In genomic region chr12:82685721-82686222, GRCh38 we compare ENCODE assay signal across 1 cellular context.
TF ChIP-seq lines count a peak whose summit lies in the region.

No MANE protein-coding gene starts in this region.

TF ChIP-seq in GM23338, 12 proteins besides CTCF, POLR2A, EP300 and RAD21 (continued from another document):
- TF ChIP-seq ZNF462 (CRISPR knock-in tag; IDR thresholded peaks at IDR 0.05) (no peak), ZNF331 (CRISPR knock-in tag; IDR thresholded peaks at IDR 0.05; ENCODE audit: low read depth) (no peak), ETS1 (IDR thresholded peaks at IDR 0.05) (no peak), ZNF114 (CRISPR knock-in tag; IDR thresholded peaks at IDR 0.05) (no peak), REST (IDR thresholded peaks at IDR 0.05; ENCODE audit: unreplicated experiment) (no peak), POLR2AphosphoS5 (IDR thresholded peaks at IDR 0.05; ENCODE audit: low read depth) (no peak)
